In the genomic region with DNA sequence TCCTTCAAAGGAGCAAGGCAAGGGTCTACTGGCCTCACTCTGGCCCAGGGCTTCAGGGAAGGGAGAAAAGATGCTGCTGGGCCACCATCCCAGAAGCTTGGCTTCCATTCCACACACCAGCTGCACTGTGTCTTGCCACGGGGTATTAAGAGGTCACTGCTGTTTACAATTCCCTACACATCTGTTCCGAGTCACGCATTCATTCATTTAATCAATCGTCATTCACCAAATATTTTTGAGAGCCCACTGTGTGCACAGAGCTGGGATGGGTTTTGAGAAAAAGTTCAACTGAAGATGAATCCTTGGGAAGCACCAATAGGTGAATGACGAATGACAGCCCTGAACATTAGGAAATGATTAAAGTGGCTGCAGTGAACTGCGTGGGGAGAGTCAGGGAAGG, we compare ENCODE assay signal across 1 cellular context.
TF ChIP-seq lines count a peak whose summit lies in the region.

No MANE protein-coding gene starts in this region.

TF ChIP-seq in HepG2, 621 proteins besides CTCF, POLR2A, EP300 and RAD21 (continued from another document):
- TF ChIP-seq, protein P1, sequence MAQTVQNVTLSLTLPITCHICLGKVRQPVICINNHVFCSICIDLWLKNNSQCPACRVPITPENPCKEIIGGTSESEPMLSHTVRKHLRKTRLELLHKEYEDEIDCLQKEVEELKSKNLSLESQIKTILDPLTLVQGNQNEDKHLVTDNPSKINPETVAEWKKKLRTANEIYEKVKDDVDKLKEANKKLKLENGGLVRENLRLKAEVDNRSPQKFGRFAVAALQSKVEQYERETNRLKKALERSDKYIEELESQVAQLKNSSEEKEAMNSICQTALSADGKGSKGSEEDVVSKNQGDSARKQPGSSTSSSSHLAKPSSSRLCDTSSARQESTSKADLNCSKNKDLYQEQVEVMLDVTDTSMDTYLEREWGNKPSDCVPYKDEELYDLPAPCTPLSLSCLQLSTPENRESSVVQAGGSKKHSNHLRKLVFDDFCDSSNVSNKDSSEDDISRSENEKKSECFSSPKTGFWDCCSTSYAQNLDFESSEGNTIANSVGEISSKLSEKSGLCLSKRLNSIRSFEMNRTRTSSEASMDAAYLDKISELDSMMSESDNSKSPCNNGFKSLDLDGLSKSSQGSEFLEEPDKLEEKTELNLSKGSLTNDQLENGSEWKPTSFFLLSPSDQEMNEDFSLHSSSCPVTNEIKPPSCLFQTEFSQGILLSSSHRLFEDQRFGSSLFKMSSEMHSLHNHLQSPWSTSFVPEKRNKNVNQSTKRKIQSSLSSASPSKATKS (CRISPR knock-in tag; IDR thresholded peaks at IDR 0.05), result no peak
- TF ChIP-seq, protein P2, sequence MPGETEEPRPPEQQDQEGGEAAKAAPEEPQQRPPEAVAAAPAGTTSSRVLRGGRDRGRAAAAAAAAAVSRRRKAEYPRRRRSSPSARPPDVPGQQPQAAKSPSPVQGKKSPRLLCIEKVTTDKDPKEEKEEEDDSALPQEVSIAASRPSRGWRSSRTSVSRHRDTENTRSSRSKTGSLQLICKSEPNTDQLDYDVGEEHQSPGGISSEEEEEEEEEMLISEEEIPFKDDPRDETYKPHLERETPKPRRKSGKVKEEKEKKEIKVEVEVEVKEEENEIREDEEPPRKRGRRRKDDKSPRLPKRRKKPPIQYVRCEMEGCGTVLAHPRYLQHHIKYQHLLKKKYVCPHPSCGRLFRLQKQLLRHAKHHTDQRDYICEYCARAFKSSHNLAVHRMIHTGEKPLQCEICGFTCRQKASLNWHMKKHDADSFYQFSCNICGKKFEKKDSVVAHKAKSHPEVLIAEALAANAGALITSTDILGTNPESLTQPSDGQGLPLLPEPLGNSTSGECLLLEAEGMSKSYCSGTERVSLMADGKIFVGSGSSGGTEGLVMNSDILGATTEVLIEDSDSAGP (CRISPR knock-in tag; IDR thresholded peaks at IDR 0.05; ENCODE audit: borderline replicate concordance), result no peak
TF ChIP-seq in HepG2: peak in this region for 0.
